In the genomic region with DNA sequence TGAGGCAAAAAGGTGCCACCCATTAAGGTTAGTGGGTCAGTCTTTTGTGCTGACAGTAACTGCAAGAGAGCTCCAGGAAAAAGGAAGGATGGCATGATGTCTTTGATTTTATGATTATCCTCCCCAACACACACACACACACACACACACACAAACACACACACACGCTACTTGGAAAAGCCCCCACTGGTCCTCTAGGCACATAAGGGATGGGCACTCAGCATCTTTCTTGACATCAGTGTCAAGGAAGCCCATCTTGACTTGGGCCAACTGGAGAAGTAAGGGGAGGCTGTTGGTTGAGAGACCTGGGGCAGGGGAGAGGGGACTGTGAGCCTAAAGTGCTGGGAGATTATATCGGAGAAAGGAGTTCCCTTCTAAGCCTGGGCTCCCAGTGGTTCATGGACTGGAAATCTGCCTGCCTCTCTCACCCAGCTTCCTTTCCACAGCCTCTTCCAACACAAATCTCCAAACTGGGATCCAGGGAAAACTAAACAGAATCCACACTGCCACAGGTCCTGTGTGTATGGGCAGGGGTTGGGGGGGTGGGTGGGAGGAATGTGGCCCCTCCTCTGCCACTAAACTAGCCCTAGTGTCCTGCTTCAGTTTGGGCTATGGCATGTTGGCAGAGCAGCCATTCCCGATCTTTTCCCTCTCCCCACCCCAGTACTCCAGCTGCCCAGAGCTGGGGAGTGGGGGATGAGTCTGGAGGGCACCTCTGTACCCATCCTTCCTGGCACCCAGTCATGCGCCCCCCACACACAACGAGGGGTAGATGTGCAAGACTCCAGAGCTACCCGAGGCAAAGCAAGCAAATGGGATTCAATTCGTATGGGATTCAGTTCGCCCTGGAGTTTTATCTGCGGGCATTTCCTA, we compare ENCODE assay signal across 8 cellular contexts. TPM values are rescaled to one million over a fixed set of nuclear protein-coding genes. Genes with fewer than 3 reads are reported as not detected.
DNase-seq lines count a peak whose midpoint lies in the region; ATAC-seq, FAIRE-seq and TF ChIP-seq lines count a peak whose summit lies in the region.

No MANE protein-coding gene starts in this region.

- H3K4me2 ChIP-seq in H9 (ENCODE audit: insufficient read depth, insufficient read length, low read length), result peak overlapping the region; percentile 73

- no peak for DNase-seq in H9
- DNase-seq in astrocyte of the spinal cord (ENCODE audit: low read depth, low spot score), result no peak
- DNase-seq in islet precursor cell, result peak; percentile 57
- DNase-seq in small intestine, result no peak
- DNase-seq in stimulated activated naive CD8-positive, alpha-beta T cell treated with anti-CD3 and anti-CD28 coated beads, Interleukin-15, Interleukin-2, amounts not matched to agents 100 U/mL and 50 U/mL, for 24 hours, result no peak
- DNase-seq in BE2C, result no peak

- H2AK5ac ChIP-seq in H9 (ENCODE audit: insufficient read length, low read length), result no peak overlapping the region

- H3K4me1 ChIP-seq in H9 (ENCODE audit: insufficient read depth, low read length) (peaks cover 4% of the 10 kb centered on the region; the same call in 1 of the 2 replicates), small intestine (ENCODE audit: control insufficient read depth in 2 of 2, insufficient read depth in 1 of 2, low read depth in 1 of 2, low read length in 1 of 2) (peaks cover 7 to 15% of the 10 kb centered on the region in 2 donors), BE2C (no peaks in the 10 kb centered on the region)

- peaks cover 38 to 47% (median 40%) of the 10 kb centered on the region in 3 experiments for H3K36me3 Mint-ChIP-seq in H9 (ENCODE audit: insufficient read depth in 1 of 3, low read depth in 3 of 3)

- H3T11ph ChIP-seq in H9 (ENCODE audit: low read length), result no peak overlapping the region

- H3K79me1 ChIP-seq in H9 (ENCODE audit: insufficient read depth, low read depth, low read length, poor library complexity, severe bottlenecking), result peaks cover 3% of the 10 kb centered on the region

- no peak overlapping the region for H2BK120ac ChIP-seq in H9 (ENCODE audit: low read depth, low read length, poor library complexity, severe bottlenecking)

- H3K14ac ChIP-seq in H9 (ENCODE audit: insufficient read depth, low read length), result peak overlapping the region; percentile 79; the same call in 1 of the 2 replicates

- H4K8ac ChIP-seq in H9 (replicated peaks; ENCODE audit: insufficient read length, low read depth, low read length), result no peak overlapping the region

- peaks cover 6% of the 10 kb centered on the region for H4K20me1 ChIP-seq in H9 (ENCODE audit: control insufficient read depth, insufficient read depth, insufficient read length)

- peaks cover 50 to 52% of the 10 kb centered on the region in 2 experiments for H3K4me1 Mint-ChIP-seq in H9

- H4K5ac ChIP-seq in H9 (ENCODE audit: insufficient read length, low read depth, low read length), result no peak overlapping the region

- H3K79me2 ChIP-seq in H9 (ENCODE audit: insufficient read depth, low read length), result peaks cover 12% of the 10 kb centered on the region; the same call in 1 of the 2 replicates

- H2BK15ac ChIP-seq in H9 (ENCODE audit: low read depth, low read length), result no peak overlapping the region

- no peak overlapping the region for H2BK5ac ChIP-seq in H9 (ENCODE audit: insufficient read length, low read length)

- no peak overlapping the region for H2AFZ ChIP-seq in H9 (ENCODE audit: low read length)

- peak overlapping the region; percentile 97 to 99 (median 98) for H3K27ac Mint-ChIP-seq in H9

- no peaks in the 10 kb centered on the region; a peak in 3 of 5 replicates for H3K9me3 Mint-ChIP-seq in H9

- peaks cover 34% of the 10 kb centered on the region for H3K27me3 Mint-ChIP-seq in H9 (ENCODE audit: low read depth)

- no peak overlapping the region for H2BK20ac ChIP-seq in H9 (ENCODE audit: low read depth, low read length, poor library complexity, severe bottlenecking)

- H3K36me3 ChIP-seq in small intestine (ENCODE audit: control insufficient read depth in 2 of 2, insufficient read depth in 2 of 2, low read length in 2 of 2), result peaks cover 0 to 4% of the 10 kb centered on the region in 2 donors
- no peaks in the 10 kb centered on the region for H3K36me3 ChIP-seq in BE2C

- H3K27me3 ChIP-seq in H9 (ENCODE audit: insufficient read depth, low read length) (peaks cover 10% of the 10 kb centered on the region; the same call in 1 of the 2 replicates), small intestine (ENCODE audit: control insufficient read depth in 2 of 2, insufficient read depth in 2 of 2, low read length in 2 of 2) (no peaks in the 10 kb centered on the region), BE2C (peaks cover 52% of the 10 kb centered on the region)

- TF ChIP-seq CTCF in H9 (conservative IDR thresholded peaks at IDR 0.05) (no peak), astrocyte of the spinal cord (IDR thresholded peaks at IDR 0.05; ENCODE audit: low read depth, low read length) (no peak), BE2C (IDR thresholded peaks at IDR 0.05; ENCODE audit: low read depth, low read length) (no peak)

- in situ Hi-C loops in astrocyte of the spinal cord (cut with HindIII; ENCODE audit: low sequenced_read_pairs), result no loop called here

- H3K9ac ChIP-seq in H9 (ENCODE audit: extremely low read depth, insufficient read length, low read length), result peak overlapping the region; percentile 88

- no CpG with 5 or more reads among the region's 9 CpGs for WGBS in H9 (ENCODE audit: extremely low coverage, insufficient read length, low lambda C conversion rate)
- 34 to 44% (median 40%) methylated on average over 9 of the region's 9 CpGs for WGBS in small intestine, 3 donors

- H3K4ac ChIP-seq in H9 (ENCODE audit: low read depth, low read length), result no peak overlapping the region; the same call in 1 of the 2 replicates

- H3K4me3 ChIP-seq in astrocyte of the spinal cord (ENCODE audit: low read depth, low read length) (peak overlapping the region; percentile 93), small intestine (ENCODE audit: low read depth in 1 of 2, low read length in 2 of 2) (peak overlapping the region; percentile 50 to 72), BE2C (ENCODE audit: low read depth, low read length) (no peak overlapping the region)

- no peak for ATAC-seq in stimulated activated naive CD8-positive, alpha-beta T cell treated with anti-CD3 and anti-CD28 coated beads, Interleukin-15, Interleukin-2, amounts not matched to agents 100 U/mL and 50 U/mL, for 24 hours
- ATAC-seq in GM18511 (IDR thresholded peaks at IDR 0.05; ENCODE audit: unreplicated experiment), result no peak
- no peak for ATAC-seq in HG02852 (IDR thresholded peaks at IDR 0.05; ENCODE audit: unreplicated experiment)

- H3K27ac ChIP-seq in H9 (ENCODE audit: insufficient read length, low read depth, low read length), result no peak overlapping the region
- peak overlapping the region; percentile 97 to 98 for H3K27ac ChIP-seq in small intestine (ENCODE audit: low read depth in 1 of 2, low read length in 1 of 2)

- no peak overlapping the region for H4K91ac ChIP-seq in H9 (ENCODE audit: insufficient read length, low read depth, low read length)

- FAIRE-seq in small intestine (lab: Jason Lieb, UNC), result no peak

- H3K56ac ChIP-seq in H9 (ENCODE audit: insufficient read length, low read depth, low read length), result no peak overlapping the region

- peak overlapping the region; percentile 55 for H2BK12ac ChIP-seq in H9 (ENCODE audit: insufficient read length, low read depth, low read length)

- H3K18ac ChIP-seq in H9 (ENCODE audit: insufficient read length, low read depth, low read length), result peak overlapping the region; percentile 81

- H3K23ac ChIP-seq in H9 (ENCODE audit: insufficient read length, low read depth, low read length), result no peak overlapping the region

- H3K4me3 Mint-ChIP-seq in H9, result peak overlapping the region; percentile 87 to 89

- H3K23me2 ChIP-seq in H9 (ENCODE audit: insufficient read length, low read depth, low read length, poor library complexity, severe bottlenecking), result peaks cover 15% of the 10 kb centered on the region

- no peaks in the 10 kb centered on the region for H3K9me3 ChIP-seq in H9 (ENCODE audit: control insufficient read depth, low read depth, low read length)
- no peaks in the 10 kb centered on the region for H3K9me3 ChIP-seq in small intestine (ENCODE audit: control insufficient read depth, low read depth)
- no peaks in the 10 kb centered on the region; the same call in 1 of the 2 replicates for H3K9me3 ChIP-seq in BE2C

RNA-seq across cellular contexts. Expression of a gene that starts 1.6 kb away (rescaled TPM):
- 30.9 and 35.3 TPM in 2 replicates for total RNA-seq in H9 (2021)
- 10 to 100 TPM in 1 of 3 donors, 1 to 10 TPM in 2; 6.7 to 11.5 (median 9.2) TPM for polyA plus RNA-seq in small intestine
- 0.09 TPM for polyA plus RNA-seq in BE2C (2012; ENCODE audit: insufficient read depth, insufficient read length, low read depth)
